Comparison of ENCODE assay signal across 19 cellular contexts in genomic region chr19:46720516-46721239, GRCh38. TPM values are rescaled to one million over a fixed set of nuclear protein-coding genes. Genes with fewer than 3 reads are reported as not detected.
DNase-seq lines count a peak whose midpoint lies in the region; ATAC-seq and TF ChIP-seq lines count a peak whose summit lies in the region.
"Had no signal": no experiment of that assay in that cellular context is flagged by ENCODE, and none has a peak within 500 bp of the region (broad histone marks: within the 10 kb centered on the region; RNA-seq: fewer than 3 reads in every experiment).

No MANE protein-coding gene starts in this region.

- peaks cover 36% of the 10 kb centered on the region for H3K4me1 Mint-ChIP-seq in activated naive CD8-positive, alpha-beta T cell treated with anti-CD3 and anti-CD28 coated beads, Interleukin-2, amount 10 ng/mL, durations not matched to agents 7 days and 5 days
- H3K4me1 Mint-ChIP-seq in activated naive CD8-positive, alpha-beta T cell treated with anti-CD3 and anti-CD28 coated beads for 36 hours: peaks cover 33% of the 10 kb centered on the region
- H3K4me1 Mint-ChIP-seq in effector memory CD8-positive, alpha-beta T cell (ENCODE audit: low read depth in 2 of 2): peaks cover 45 to 46% of the 10 kb centered on the region in 2 donors
- H3K4me1 Mint-ChIP-seq in stimulated activated effector memory CD8-positive, alpha-beta T cell treated with anti-CD3 and anti-CD28 coated beads, Interleukin-12 subunit alpha, Interleukin-12 subunit beta, amount 100 ng/mL, for 72 hours: peaks cover 55% of the 10 kb centered on the region

- DNase-seq in activated naive CD8-positive, alpha-beta T cell treated with anti-CD3 and anti-CD28 coated beads, Interleukin-2, amount 10 ng/mL, durations not matched to agents 7 days and 5 days: no peak
- DNase-seq in activated naive CD8-positive, alpha-beta T cell treated with anti-CD3 and anti-CD28 coated beads for 36 hours: no peak
- DNase-seq in effector memory CD8-positive, alpha-beta T cell: no peak
- DNase-seq in stimulated activated effector memory CD8-positive, alpha-beta T cell treated with anti-CD3 and anti-CD28 coated beads, Interleukin-12 subunit alpha, Interleukin-12 subunit beta, amount 100 ng/mL, for 72 hours (ENCODE audit: low spot score in 2 of 2): no peak
- DNase-seq in dermis blood vessel endothelial cell (no peak), EL (no peak), A172 (ENCODE audit: low spot score) (no peak)
- DNase-seq: activated CD4-positive, alpha-beta T cell treated with anti-CD3 and anti-CD28 coated beads for 1 hour; BE2C; Calu3; KBM-7; NCI-H2171 treated with DMSO at 0.1 percent for 48 hours; NCI-H524 treated with DMSO at 0.1 percent for 48 hours; nucleus accumbens; stimulated activated CD4-positive, alpha-beta T cell treated with anti-CD3 and anti-CD28 coated beads, Interleukin-12 subunit alpha, Interleukin-12 subunit beta, amount 100 ng/mL, for 4 hours had no signal

- POLR2A ChIA-PET in activated naive CD8-positive, alpha-beta T cell treated with anti-CD3 and anti-CD28 coated beads, Interleukin-2, amount 10 ng/mL, durations not matched to agents 7 days and 5 days (lab: Charles Lee): no interaction called here

- ATAC-seq in activated naive CD8-positive, alpha-beta T cell treated with anti-CD3 and anti-CD28 coated beads, Interleukin-2, amount 10 ng/mL, durations not matched to agents 7 days and 5 days (ENCODE audit: low read depth): no peak
- ATAC-seq in effector memory CD8-positive, alpha-beta T cell (replicated peaks): no peak
- no peak for ATAC-seq in stimulated activated effector memory CD8-positive, alpha-beta T cell treated with anti-CD3 and anti-CD28 coated beads, Interleukin-12 subunit alpha, Interleukin-12 subunit beta, amount 100 ng/mL, for 72 hours

- peaks cover 24% of the 10 kb centered on the region for H3K36me3 Mint-ChIP-seq in activated naive CD8-positive, alpha-beta T cell treated with anti-CD3 and anti-CD28 coated beads, Interleukin-2, amount 10 ng/mL, durations not matched to agents 7 days and 5 days
- H3K36me3 Mint-ChIP-seq in activated naive CD8-positive, alpha-beta T cell treated with anti-CD3 and anti-CD28 coated beads for 36 hours: peaks cover 28% of the 10 kb centered on the region
- peaks cover 65% of the 10 kb centered on the region for H3K36me3 Mint-ChIP-seq in effector memory CD8-positive, alpha-beta T cell (ENCODE audit: insufficient read depth)
- H3K36me3 Mint-ChIP-seq in stimulated activated effector memory CD8-positive, alpha-beta T cell treated with anti-CD3 and anti-CD28 coated beads, Interleukin-12 subunit alpha, Interleukin-12 subunit beta, amount 100 ng/mL, for 72 hours: peaks cover 69% of the 10 kb centered on the region

- H3K27ac Mint-ChIP-seq in activated naive CD8-positive, alpha-beta T cell treated with anti-CD3 and anti-CD28 coated beads, Interleukin-2, amount 10 ng/mL, durations not matched to agents 7 days and 5 days: peak overlapping the region; percentile 58
- H3K27ac Mint-ChIP-seq in activated naive CD8-positive, alpha-beta T cell treated with anti-CD3 and anti-CD28 coated beads for 36 hours: no peak overlapping the region
- peak overlapping the region; percentile 38 to 57 for H3K27ac Mint-ChIP-seq in effector memory CD8-positive, alpha-beta T cell
- peak overlapping the region; percentile 87 for H3K27ac Mint-ChIP-seq in stimulated activated effector memory CD8-positive, alpha-beta T cell treated with anti-CD3 and anti-CD28 coated beads, Interleukin-12 subunit alpha, Interleukin-12 subunit beta, amount 100 ng/mL, for 72 hours
- H3K27ac Mint-ChIP-seq: activated naive CD8-positive, alpha-beta T cell; type B pancreatic cell had no signal

- no peaks in the 10 kb centered on the region for H3K9me3 Mint-ChIP-seq in activated naive CD8-positive, alpha-beta T cell treated with anti-CD3 and anti-CD28 coated beads, Interleukin-2, amount 10 ng/mL, durations not matched to agents 7 days and 5 days
- no peaks in the 10 kb centered on the region for H3K9me3 Mint-ChIP-seq in activated naive CD8-positive, alpha-beta T cell treated with anti-CD3 and anti-CD28 coated beads for 36 hours
- no peaks in the 10 kb centered on the region for H3K9me3 Mint-ChIP-seq in effector memory CD8-positive, alpha-beta T cell
- no peaks in the 10 kb centered on the region for H3K9me3 Mint-ChIP-seq in stimulated activated effector memory CD8-positive, alpha-beta T cell treated with anti-CD3 and anti-CD28 coated beads, Interleukin-12 subunit alpha, Interleukin-12 subunit beta, amount 100 ng/mL, for 72 hours
- H3K9me3 Mint-ChIP-seq: type B pancreatic cell had no signal

- H3K27me3 Mint-ChIP-seq in activated naive CD8-positive, alpha-beta T cell treated with anti-CD3 and anti-CD28 coated beads, Interleukin-2, amount 10 ng/mL, durations not matched to agents 7 days and 5 days: no peaks in the 10 kb centered on the region
- H3K27me3 Mint-ChIP-seq in activated naive CD8-positive, alpha-beta T cell treated with anti-CD3 and anti-CD28 coated beads for 36 hours: no peaks in the 10 kb centered on the region
- H3K27me3 Mint-ChIP-seq in effector memory CD8-positive, alpha-beta T cell: no peaks in the 10 kb centered on the region
- H3K27me3 Mint-ChIP-seq: activated naive CD8-positive, alpha-beta T cell; type B pancreatic cell had no signal

- no peak overlapping the region for H3K4me3 Mint-ChIP-seq in activated naive CD8-positive, alpha-beta T cell treated with anti-CD3 and anti-CD28 coated beads, Interleukin-2, amount 10 ng/mL, durations not matched to agents 7 days and 5 days
- no peak overlapping the region for H3K4me3 Mint-ChIP-seq in activated naive CD8-positive, alpha-beta T cell treated with anti-CD3 and anti-CD28 coated beads for 36 hours
- H3K4me3 Mint-ChIP-seq in effector memory CD8-positive, alpha-beta T cell: peak overlapping the region in 1 of 2 donors; percentile 39
- no peak overlapping the region for H3K4me3 Mint-ChIP-seq in stimulated activated effector memory CD8-positive, alpha-beta T cell treated with anti-CD3 and anti-CD28 coated beads, Interleukin-12 subunit alpha, Interleukin-12 subunit beta, amount 100 ng/mL, for 72 hours
- H3K4me3 Mint-ChIP-seq: activated naive CD8-positive, alpha-beta T cell; type B pancreatic cell had no signal

TF ChIP-seq in PFSK-1, 5 proteins besides CTCF, POLR2A, EP300 and RAD21:
- no peak for TF ChIP-seq FOXP2 (optimal IDR thresholded peaks at IDR 0.05; ENCODE audit: borderline replicate concordance, extremely low read depth, extremely low read length, insufficient read depth)
- 0 out of 2 replicates have a peak, but pooled peaks have one; percentile 11 for TF ChIP-seq POLR2AphosphoS5 (IDR thresholded peaks at IDR 0.05; ENCODE audit: low read depth, low read length)

RNA-seq across cellular contexts. Expression of gene PRKD2, which starts 3.8 kb away (rescaled TPM):
- total RNA-seq in activated naive CD8-positive, alpha-beta T cell treated with anti-CD3 and anti-CD28 coated beads, Interleukin-2, amount 10 ng/mL, durations not matched to agents 7 days and 5 days: 100 to 1,000 TPM; 166 to 173 TPM
- 10 to 100 TPM; 68.6 to 76.2 TPM for total RNA-seq in activated naive CD8-positive, alpha-beta T cell treated with anti-CD3 and anti-CD28 coated beads for 36 hours
- polyA plus RNA-seq in PFSK-1 (2012; ENCODE audit: insufficient read length, low read depth): 52.1 TPM
- 84.2 and 135 TPM in 2 replicates for total RNA-seq in dermis blood vessel endothelial cell
- total RNA-seq in A172 (2014; rRNA removed; shearing (Covaris generic)): 13.3 and 18.8 TPM in 2 replicates

RNA-seq across cellular contexts. Expression of gene FKRP, which starts 25.2 kb away (rescaled TPM):
- total RNA-seq in activated naive CD8-positive, alpha-beta T cell treated with anti-CD3 and anti-CD28 coated beads, Interleukin-2, amount 10 ng/mL, durations not matched to agents 7 days and 5 days: 10 to 100 TPM; 17.8 to 18.1 TPM
- 10 to 100 TPM; 17.3 to 18.8 TPM for total RNA-seq in activated naive CD8-positive, alpha-beta T cell treated with anti-CD3 and anti-CD28 coated beads for 36 hours
- 37.5 TPM for polyA plus RNA-seq in PFSK-1 (2012; ENCODE audit: insufficient read length, low read depth)
- total RNA-seq in dermis blood vessel endothelial cell: 16.7 and 21.5 TPM in 2 replicates
- total RNA-seq in A172 (2014; rRNA removed; shearing (Covaris generic)): 6.4 and 14.2 TPM in 2 replicates

RNA-seq across cellular contexts. Expression of gene STRN4, which starts 25.6 kb away (rescaled TPM):
- total RNA-seq in activated naive CD8-positive, alpha-beta T cell treated with anti-CD3 and anti-CD28 coated beads, Interleukin-2, amount 10 ng/mL, durations not matched to agents 7 days and 5 days: 10 to 100 TPM; 79.2 to 87.5 TPM
- total RNA-seq in activated naive CD8-positive, alpha-beta T cell treated with anti-CD3 and anti-CD28 coated beads for 36 hours: 10 to 100 TPM; 54.9 to 57.9 TPM
- polyA plus RNA-seq in PFSK-1 (2012; ENCODE audit: insufficient read length, low read depth): 191 TPM
- 90.9 and 135 TPM in 2 replicates for total RNA-seq in dermis blood vessel endothelial cell
- 35.5 and 47.9 TPM in 2 replicates for total RNA-seq in A172 (2014; rRNA removed; shearing (Covaris generic))

RNA-seq across cellular contexts. Expression of gene DACT3, which starts 59.7 kb away (rescaled TPM):
- under 1 TPM; 0.42 to 0.48 TPM for total RNA-seq in activated naive CD8-positive, alpha-beta T cell treated with anti-CD3 and anti-CD28 coated beads, Interleukin-2, amount 10 ng/mL, durations not matched to agents 7 days and 5 days
- 1 to 10 TPM; 3.7 to 3.9 TPM for total RNA-seq in activated naive CD8-positive, alpha-beta T cell treated with anti-CD3 and anti-CD28 coated beads for 36 hours
- polyA plus RNA-seq in PFSK-1 (2012; ENCODE audit: insufficient read length, low read depth): 22.9 TPM
- 0.14 and 0.34 TPM in 2 replicates for total RNA-seq in dermis blood vessel endothelial cell
- 0.84 and 1.1 TPM in 2 replicates for total RNA-seq in A172 (2014; rRNA removed; shearing (Covaris generic))
- total RNA-seq: Calu3, renal cortical epithelial cell had no signal
